ENCODE assay signal across 9 cellular contexts in the genomic region with DNA sequence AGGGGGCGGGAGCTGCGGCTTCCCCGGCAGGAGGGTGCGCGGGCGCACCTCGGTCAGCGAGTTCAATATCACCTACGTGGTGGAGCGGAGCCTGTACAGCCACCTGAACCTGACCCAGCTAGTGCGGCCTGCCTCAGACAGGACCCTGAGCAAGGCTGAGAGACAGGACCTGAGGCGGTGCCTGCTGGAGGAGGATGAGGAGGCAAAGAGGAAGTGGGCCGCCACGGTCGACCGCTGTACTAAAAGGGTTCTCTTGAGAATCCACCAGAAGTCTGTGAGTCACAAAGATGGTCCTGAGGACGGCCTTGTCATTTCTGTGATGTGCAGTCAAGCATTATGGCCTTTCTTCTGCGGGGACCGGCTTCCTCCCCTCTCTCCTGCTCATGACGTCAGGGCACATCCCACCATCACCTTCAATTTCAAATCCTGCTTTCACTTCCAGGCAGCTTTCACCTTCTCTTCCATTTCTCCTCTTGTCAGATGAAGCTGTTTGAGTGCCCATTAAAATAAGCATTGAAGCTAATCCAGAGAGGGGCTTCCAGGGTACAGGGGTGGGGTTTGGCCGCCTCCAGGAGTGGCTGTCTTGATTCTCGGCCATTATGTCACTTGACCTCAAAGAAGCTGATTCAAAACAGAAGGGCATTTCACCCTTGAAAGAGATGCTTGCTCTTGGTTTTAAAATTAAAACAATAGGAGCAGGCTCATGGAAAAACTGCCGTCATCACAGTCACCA.
A peak's percentile ranks its signal among the peaks of the same experiment; 100 is the strongest.
DNase-seq lines count a peak whose midpoint lies in the region; ATAC-seq, FAIRE-seq and TF ChIP-seq lines count a peak whose summit lies in the region.
"Had no signal": no experiment of that assay in that cellular context is flagged by ENCODE, and none has a peak within 500 bp of the region (broad histone marks: within the 10 kb centered on the region; RNA-seq: fewer than 3 reads in every experiment).

No MANE protein-coding gene starts in this region.

- no peak overlapping the region for H3K9ac ChIP-seq in DND-41 (ENCODE audit: low read depth, low read length)
- no peak overlapping the region for H3K9ac ChIP-seq in H1 (replicated peaks in 1 of 4; ENCODE audit: extremely low read depth in 1 of 4, low read depth in 3 of 4, low read length in 3 of 4)

- TF ChIP-seq POLR2A in H1 (IDR thresholded peaks at IDR 0.05; ENCODE audit: control extremely low read depth in 1 of 2, low read depth in 2 of 2, low read length in 2 of 2), result no peak

- DNase-seq in DND-41 (peak; percentile 8), H1 (ENCODE audit: low read depth in 1 of 2, low spot score in 2 of 2) (no peak), frontal cortex (ENCODE audit: low spot score in 2 of 2) (no peak), NK-92 (lab: John Stamatoyannopoulos, UW; ENCODE audit: unreplicated experiment) (no peak), hepatic stellate cell (ENCODE audit: low spot score) (no peak)
- no peak for DNase-seq in activated CD4-positive, alpha-beta T cell treated with anti-CD3 and anti-CD28 coated beads, Interleukin-2, amount 10 ng/mL, durations not matched to agents 7 days and 5 days
- DNase-seq: NCI-H774 had no signal

- H3K36me3 Mint-ChIP-seq in activated CD4-positive, alpha-beta T cell treated with anti-CD3 and anti-CD28 coated beads, Interleukin-2, amount 10 ng/mL, durations not matched to agents 7 days and 5 days (ENCODE audit: low read depth), result no peaks in the 10 kb centered on the region

- POLR2A ChIA-PET in H1 (lab: Charles Lee; ENCODE audit: partially characterized antibody), result no interaction called here
- POLR2A ChIA-PET in activated CD4-positive, alpha-beta T cell treated with anti-CD3 and anti-CD28 coated beads, Interleukin-2, amount 10 ng/mL, durations not matched to agents 7 days and 5 days (lab: Charles Lee), result no interaction called here

- H4K5ac ChIP-seq in H1 (ENCODE audit: insufficient read length, low read depth, low read length), result no peak overlapping the region

- no peak overlapping the region for H4K8ac ChIP-seq in H1 (ENCODE audit: extremely low read depth, insufficient read depth, low read length)

- CTCF ChIA-PET in H1 (lab: Charles Lee; ENCODE audit: partially characterized antibody), result interaction anchor here (0.8 kb wide), 2 partner anchors 54 to 681 kb away, joined by 3 to 4 read pairs; no protein-coding TSS in a partner anchor
- CTCF ChIA-PET in activated CD4-positive, alpha-beta T cell treated with anti-CD3 and anti-CD28 coated beads, Interleukin-2, amount 10 ng/mL, durations not matched to agents 7 days and 5 days (lab: Charles Lee), result no interaction called here

- WGBS in H1 (ENCODE audit: extremely low coverage in 1 of 2, insufficient coverage in 1 of 2, insufficient read length in 1 of 2, insufficient replicate concordance in 2 of 2, low coverage in 1 of 2, low lambda C conversion rate in 2 of 2, missing lambda C conversion rate in 1 of 2), 2 experiments, result 90% methylated on average over 18 of the region's 23 CpGs; no CpG with 5 or more reads in 1 of the 2 experiments

- H3K23me2 ChIP-seq in H1 (ENCODE audit: low read depth, low read length), result no peaks in the 10 kb centered on the region

- ATAC-seq in DND-41 (ENCODE audit: insufficient read depth, low read depth) (peak; percentile 35; the same call in 1 of the 3 replicates), GM19455 (IDR thresholded peaks at IDR 0.05; ENCODE audit: unreplicated experiment) (peak; percentile 90), HG03159 (IDR thresholded peaks at IDR 0.05; ENCODE audit: unreplicated experiment) (peak; percentile 98)

- no peaks in the 10 kb centered on the region for H3K9me3 ChIP-seq in DND-41 (ENCODE audit: insufficient read depth, low read length, severe bottlenecking)
- no peaks in the 10 kb centered on the region; a peak in 1 of 4 replicates for H3K9me3 ChIP-seq in H1 (ENCODE audit: insufficient read depth in 2 of 2, low read depth in 1 of 2, low read length in 1 of 2)

- H3K36me3 ChIP-seq in DND-41 (ENCODE audit: insufficient read depth, low read length) (no peaks in the 10 kb centered on the region), H1 (ENCODE audit: control insufficient read depth in 2 of 4, insufficient read depth in 4 of 4, low read length in 3 of 4) (peaks cover 3 to 11% (median 7%) of the 10 kb centered on the region in 4 experiments; a peak in 5 of 8 replicates)

- H3K79me2 ChIP-seq in DND-41 (ENCODE audit: insufficient read depth, low read length) (no peaks in the 10 kb centered on the region), H1 (ENCODE audit: control insufficient read depth in 1 of 2, insufficient read depth in 2 of 2, low read length in 2 of 2) (no peaks in the 10 kb centered on the region)

- no peak overlapping the region for H2AFZ ChIP-seq in DND-41 (ENCODE audit: low read depth, low read length)
- no peak overlapping the region for H2AFZ ChIP-seq in H1 (ENCODE audit: low read length)

- 0 out of 2 replicates have a peak overlapping the region, but pooled peaks have one; percentile 5 for H2BK5ac ChIP-seq in H1 (ENCODE audit: low read depth, low read length)

- no peak overlapping the region for H3K14ac ChIP-seq in H1 (ENCODE audit: insufficient read length)

- no peak overlapping the region for H2BK15ac ChIP-seq in H1 (ENCODE audit: low read length)

- no peak overlapping the region for H3K18ac ChIP-seq in H1 (ENCODE audit: extremely low read depth, low read length)

- no peak overlapping the region for H3K4ac ChIP-seq in H1 (replicated peaks; ENCODE audit: insufficient read length, low read depth, low read length)

- H3K27me3 ChIP-seq in DND-41 (ENCODE audit: insufficient read depth, low read length, poor library complexity), result no peaks in the 10 kb centered on the region
- H3K27me3 ChIP-seq in H1 (replicated peaks in 1 of 4; ENCODE audit: control insufficient read depth in 3 of 4, extremely low read depth in 1 of 4, insufficient read depth in 3 of 4, low read length in 3 of 4), result no peaks in the 10 kb centered on the region

- H3K4me3 Mint-ChIP-seq in activated CD4-positive, alpha-beta T cell treated with anti-CD3 and anti-CD28 coated beads, Interleukin-2, amount 10 ng/mL, durations not matched to agents 7 days and 5 days, result no peak overlapping the region

- TF ChIP-seq CTCF in DND-41 (IDR thresholded peaks at IDR 0.05; ENCODE audit: borderline replicate concordance, extremely low read depth, low read length, poor library complexity, severe bottlenecking), result no peak
- TF ChIP-seq CTCF in H1 (IDR thresholded peaks at IDR 0.05; ENCODE audit: control extremely low read depth in 1 of 3, insufficient read depth in 1 of 3, low read depth in 1 of 3, low read length in 3 of 3), result no peak

- no peak overlapping the region for H3K56ac ChIP-seq in H1 (replicated peaks; ENCODE audit: insufficient read length, low read depth, low read length)

- peaks cover 6% of the 10 kb centered on the region for H3K27me3 Mint-ChIP-seq in activated CD4-positive, alpha-beta T cell treated with anti-CD3 and anti-CD28 coated beads, Interleukin-2, amount 10 ng/mL, durations not matched to agents 7 days and 5 days

- no peak for TF ChIP-seq RAD21 in H1 (IDR thresholded peaks at IDR 0.05 in 1 of 2, conservative IDR thresholded peaks at IDR 0.05 in 1 of 2; ENCODE audit: low read depth in 2 of 2, low read length in 2 of 2)

- H4K20me1 ChIP-seq in DND-41 (ENCODE audit: insufficient read depth, low read length) (no peaks in the 10 kb centered on the region), H1 (replicated peaks in 1 of 2; ENCODE audit: control insufficient read depth in 1 of 2, insufficient read depth in 2 of 2, low read length in 2 of 2) (no peaks in the 10 kb centered on the region)

- H2BK12ac ChIP-seq in H1 (ENCODE audit: low read depth, low read length), result no peak overlapping the region

- H3K23ac ChIP-seq in H1 (ENCODE audit: insufficient read length), result no peak overlapping the region

- TF ChIP-seq EP300 in H1 (IDR thresholded peaks at IDR 0.05; ENCODE audit: borderline replicate concordance in 1 of 2, low read depth in 2 of 2, low read length in 2 of 2), result no peak

- no peak overlapping the region for H3K27ac ChIP-seq in DND-41 (ENCODE audit: low read length)
- no peak overlapping the region for H3K27ac ChIP-seq in H1 (ENCODE audit: low read depth, low read length)

- no peak overlapping the region for H4K91ac ChIP-seq in H1 (replicated peaks; ENCODE audit: insufficient read length, low read length)

- no peaks in the 10 kb centered on the region for H3K79me1 ChIP-seq in H1 (ENCODE audit: low read depth, low read length)

- no peak overlapping the region for H3K4me3 ChIP-seq in DND-41 (ENCODE audit: low read depth in 1 of 2, low read length in 2 of 2)
- H3K4me3 ChIP-seq in H1 (ENCODE audit: extremely low read depth in 1 of 4, insufficient read depth in 2 of 4, low read depth in 3 of 4, low read length in 4 of 4), result no peak overlapping the region

- H3K4me1 Mint-ChIP-seq in activated CD4-positive, alpha-beta T cell treated with anti-CD3 and anti-CD28 coated beads, Interleukin-2, amount 10 ng/mL, durations not matched to agents 7 days and 5 days, result peaks cover 2% of the 10 kb centered on the region

- no peaks in the 10 kb centered on the region for H3K4me1 ChIP-seq in DND-41 (ENCODE audit: insufficient read depth, low read length)
- H3K4me1 ChIP-seq in H1 (replicated peaks in 1 of 4; ENCODE audit: control insufficient read depth in 3 of 4, insufficient read depth in 4 of 4, low read length in 3 of 4), result peaks cover 4 to 10% (median 7%) of the 10 kb centered on the region in 4 experiments

- no peaks in the 10 kb centered on the region for H3K9me3 Mint-ChIP-seq in activated CD4-positive, alpha-beta T cell treated with anti-CD3 and anti-CD28 coated beads, Interleukin-2, amount 10 ng/mL, durations not matched to agents 7 days and 5 days

- H3K27ac Mint-ChIP-seq in activated CD4-positive, alpha-beta T cell treated with anti-CD3 and anti-CD28 coated beads, Interleukin-2, amount 10 ng/mL, durations not matched to agents 7 days and 5 days, result no peak overlapping the region

- no peak overlapping the region for H2AK5ac ChIP-seq in H1 (ENCODE audit: low read depth, low read length)

- no peak for FAIRE-seq in H1 (lab: Jason Lieb, UNC)
- no peak for FAIRE-seq in frontal cortex (lab: Jason Lieb, UNC)

- H3K4me2 ChIP-seq in DND-41 (ENCODE audit: insufficient read depth, low read length), result no peak overlapping the region
- no peak overlapping the region for H3K4me2 ChIP-seq in H1 (ENCODE audit: insufficient read depth in 1 of 2, low read depth in 2 of 2, low read length in 2 of 2)

- no peak overlapping the region for H2BK20ac ChIP-seq in H1 (ENCODE audit: low read length)

- H2BK120ac ChIP-seq in H1 (replicated peaks; ENCODE audit: low read depth, low read length), result no peak overlapping the region

TF ChIP-seq in H1, 55 proteins besides CTCF, POLR2A, EP300 and RAD21:
- TF ChIP-seq HDAC2 (IDR thresholded peaks at IDR 0.05; ENCODE audit: borderline replicate concordance in 1 of 2, low read depth in 2 of 2, low read length in 2 of 2), result no peak
- no peak for TF ChIP-seq POLR2AphosphoS5 (IDR thresholded peaks at IDR 0.05; ENCODE audit: low read depth, low read length)
- no peak for TF ChIP-seq CHD1 (IDR thresholded peaks at IDR 0.05; ENCODE audit: low read depth, low read length)
- TF ChIP-seq BCL11A (IDR thresholded peaks at IDR 0.05; ENCODE audit: low read depth in 2 of 2, low read length in 2 of 2), result no peak
- no peak for TF ChIP-seq SAP30 (IDR thresholded peaks at IDR 0.05; ENCODE audit: insufficient read depth, insufficient replicate concordance, low read length)

Comparison
In these comparisons a context has a peak if more than half of its experiments do, and no peak if none do; other contexts are left out.
1. ATAC-seq: peak in every context shown above with its lines; median percentile 98 in HG03159; 90 in GM19455; 35 in DND-41.